ENCODE assay signal across 1 cellular context in the genomic region with DNA sequence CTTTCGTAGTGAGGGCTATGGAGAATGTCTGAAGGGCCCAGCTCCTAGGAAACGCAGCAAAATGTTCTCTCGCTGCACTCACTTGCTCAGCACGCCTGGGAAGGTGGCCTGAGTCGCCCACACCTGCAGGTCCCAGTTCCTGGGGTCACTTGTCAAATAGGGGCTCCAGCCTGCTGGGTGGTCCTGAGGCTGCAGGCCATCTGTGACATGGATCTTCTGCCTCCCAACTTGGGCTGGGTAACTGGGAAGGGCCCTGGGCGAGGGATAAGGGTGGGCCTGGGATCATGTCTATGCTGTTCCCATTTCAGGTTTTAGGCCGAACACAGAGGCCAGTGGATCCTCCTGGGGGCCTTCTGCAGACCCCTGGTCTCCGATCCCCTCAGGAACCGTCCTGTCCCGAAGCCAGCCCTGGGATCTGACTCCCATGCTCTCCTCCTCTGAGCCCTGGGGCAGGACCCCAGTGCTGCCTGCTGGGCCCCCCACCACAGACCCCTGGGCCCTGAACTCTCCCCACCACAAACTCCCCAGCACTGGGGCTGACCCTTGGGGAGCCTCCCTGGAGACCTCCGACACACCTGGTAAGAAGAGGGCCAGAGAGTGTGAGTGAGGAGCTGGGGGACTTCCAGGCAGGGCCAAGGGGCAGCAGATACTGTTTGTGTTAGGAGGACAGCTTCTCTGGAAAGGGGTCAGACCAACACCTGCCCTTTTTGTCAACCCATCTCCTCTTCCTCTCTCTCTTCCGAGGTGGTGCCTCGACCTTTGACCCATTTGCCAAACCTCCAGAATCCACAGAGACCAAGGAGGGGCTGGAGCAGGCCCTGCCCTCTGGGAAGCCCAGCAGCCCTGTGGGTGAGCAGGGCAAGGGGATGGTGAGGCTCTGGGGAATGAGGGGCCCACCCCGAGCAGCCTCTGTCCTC.
TF ChIP-seq lines count a peak whose summit lies in the region.

No MANE protein-coding gene starts in this region.

TF ChIP-seq in HEK293, 187 proteins besides CTCF, POLR2A, EP300 and RAD21:
- peak; percentile 63; the same call in 1 of the 2 replicates for TF ChIP-seq GLIS2 (tag by site-specific recombination; IDR thresholded peaks at IDR 0.05)
- TF ChIP-seq SP3 (tag by site-specific recombination; IDR thresholded peaks at IDR 0.05): peak; percentile 25; the same call in 1 of the 2 replicates
- TF ChIP-seq, protein P1, sequence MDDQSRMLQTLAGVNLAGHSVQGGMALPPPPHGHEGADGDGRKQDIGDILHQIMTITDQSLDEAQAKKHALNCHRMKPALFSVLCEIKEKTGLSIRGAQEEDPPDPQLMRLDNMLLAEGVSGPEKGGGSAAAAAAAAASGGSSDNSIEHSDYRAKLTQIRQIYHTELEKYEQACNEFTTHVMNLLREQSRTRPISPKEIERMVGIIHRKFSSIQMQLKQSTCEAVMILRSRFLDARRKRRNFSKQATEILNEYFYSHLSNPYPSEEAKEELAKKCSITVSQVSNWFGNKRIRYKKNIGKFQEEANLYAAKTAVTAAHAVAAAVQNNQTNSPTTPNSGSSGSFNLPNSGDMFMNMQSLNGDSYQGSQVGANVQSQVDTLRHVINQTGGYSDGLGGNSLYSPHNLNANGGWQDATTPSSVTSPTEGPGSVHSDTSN (CRISPR knock-in tag; IDR thresholded peaks at IDR 0.05): no peak
